Comparison of ENCODE assay signal across 20 cellular contexts in genomic region chr1:228000836-228001563, GRCh38. TPM values are rescaled to one million over a fixed set of nuclear protein-coding genes. Genes with fewer than 3 reads are reported as not detected.
DNase-seq lines count a peak whose midpoint lies in the region; ATAC-seq, FAIRE-seq and TF ChIP-seq lines count a peak whose summit lies in the region.
"Had no signal": no experiment of that assay in that cellular context is flagged by ENCODE, and none has a peak within 500 bp of the region (broad histone marks: within the 10 kb centered on the region; RNA-seq: fewer than 3 reads in every experiment).

No MANE protein-coding gene starts in this region.

- peaks cover 3 to 44% of the 10 kb centered on the region in 2 donors for H3K27me3 ChIP-seq in breast epithelium
- peaks cover 5 to 28% of the 10 kb centered on the region in 2 donors for H3K27me3 ChIP-seq in small intestine (ENCODE audit: control insufficient read depth in 2 of 2, insufficient read depth in 2 of 2, low read length in 2 of 2)

- H3K4me3 ChIP-seq in breast epithelium (no peak overlapping the region), small intestine (ENCODE audit: low read depth in 1 of 2, low read length in 2 of 2) (no peak overlapping the region)
- H3K4me3 ChIP-seq: Peyer's patch had no signal

- FAIRE-seq in small intestine (lab: Jason Lieb, UNC) = no peak
- FAIRE-seq: H54 had no signal

- H3K27ac ChIP-seq in breast epithelium (no peak overlapping the region), small intestine (ENCODE audit: low read depth in 1 of 2, low read length in 1 of 2) (no peak overlapping the region)
- H3K27ac ChIP-seq: KMS-11, Peyer's patch had no signal

- peaks cover 20% of the 10 kb centered on the region for H3K4me1 Mint-ChIP-seq in MCF 10A (ENCODE audit: insufficient read depth, unreplicated experiment)
- H3K4me1 Mint-ChIP-seq in activated CD4-positive, alpha-beta memory T cell treated with anti-CD3 and anti-CD28 coated beads for 36 hours (ENCODE audit: low read depth) = no peaks in the 10 kb centered on the region
- H3K4me1 Mint-ChIP-seq: CD4-positive, CD25-positive, alpha-beta regulatory T cell had no signal

- H3K36me3 ChIP-seq in breast epithelium (no peaks in the 10 kb centered on the region), small intestine (ENCODE audit: control insufficient read depth in 2 of 2, insufficient read depth in 2 of 2, low read length in 2 of 2) (no peaks in the 10 kb centered on the region)
- H3K36me3 ChIP-seq: Peyer's patch had no signal

- no peaks in the 10 kb centered on the region for H3K4me1 ChIP-seq in breast epithelium
- no peaks in the 10 kb centered on the region for H3K4me1 ChIP-seq in small intestine (ENCODE audit: control insufficient read depth in 2 of 2, insufficient read depth in 1 of 2, low read depth in 1 of 2, low read length in 1 of 2)
- H3K4me1 ChIP-seq: Peyer's patch had no signal

- DNase-seq in breast epithelium (ENCODE audit: low spot score in 2 of 2) = peak; percentile 10 to 33
- no peak for DNase-seq in MCF 10A (ENCODE audit: unreplicated experiment)
- DNase-seq in activated CD4-positive, alpha-beta memory T cell treated with anti-CD3 and anti-CD28 coated beads for 36 hours = peak; percentile 5
- DNase-seq in islet precursor cell = peak; percentile 40
- peak; percentile 9 for DNase-seq in stimulated activated CD8-positive, alpha-beta memory T cell treated with anti-CD3 and anti-CD28 coated beads, Interleukin-4, amount 100 ng/mL, for 48 hours
- DNase-seq in small intestine = no peak
- DNase-seq in activated CD4-positive, alpha-beta T cell treated with anti-CD3 and anti-CD28 coated beads for 4 hours = no peak
- DNase-seq: ACHN; CD4-positive, CD25-positive, alpha-beta regulatory T cell; DMS79; HFFc6; NCI-H1092; NCI-H2227 treated with DMSO at 0.1 percent for 48 hours; NCI-H524; Right ventricle myocardium superior had no signal

- H3K27me3 Mint-ChIP-seq in MCF 10A (ENCODE audit: insufficient read depth, unreplicated experiment) = peaks cover 18% of the 10 kb centered on the region
- H3K27me3 Mint-ChIP-seq in activated CD4-positive, alpha-beta memory T cell treated with anti-CD3 and anti-CD28 coated beads for 36 hours = peaks cover 37% of the 10 kb centered on the region

- peaks cover 4% of the 10 kb centered on the region for H3K36me3 Mint-ChIP-seq in MCF 10A (ENCODE audit: insufficient read depth, unreplicated experiment)
- H3K36me3 Mint-ChIP-seq in activated CD4-positive, alpha-beta memory T cell treated with anti-CD3 and anti-CD28 coated beads for 36 hours = no peaks in the 10 kb centered on the region

- H3K27ac Mint-ChIP-seq in MCF 10A (ENCODE audit: low read depth, unreplicated experiment) = no peak overlapping the region
- no peak overlapping the region for H3K27ac Mint-ChIP-seq in activated CD4-positive, alpha-beta memory T cell treated with anti-CD3 and anti-CD28 coated beads for 36 hours
- H3K27ac Mint-ChIP-seq: HFFc6 had no signal

- POLR2A ChIA-PET in MCF 10A (lab: Yijun Ruan, JAX) = interaction anchor here (0.5 to 12.0 kb wide), 5 partner anchors 11 to 83 kb away, joined by 3 to 114 read pairs (median 19); partner anchors contain the start of gene ARF1
- POLR2A ChIA-PET in activated CD4-positive, alpha-beta memory T cell treated with anti-CD3 and anti-CD28 coated beads for 36 hours (lab: Charles Lee) = interaction anchor here (0.6 kb wide), 1 partner anchor 1265 kb away, joined by 3 read pairs; no protein-coding TSS in a partner anchor

- H3K9me3 ChIP-seq in breast epithelium (peaks cover 11 to 21% of the 10 kb centered on the region in 2 donors), small intestine (ENCODE audit: control insufficient read depth, low read depth) (no peaks in the 10 kb centered on the region)

- H3K4me3 Mint-ChIP-seq in MCF 10A (ENCODE audit: unreplicated experiment) = no peak overlapping the region
- H3K4me3 Mint-ChIP-seq in activated CD4-positive, alpha-beta memory T cell treated with anti-CD3 and anti-CD28 coated beads for 36 hours = no peak overlapping the region
- H3K4me3 Mint-ChIP-seq: HFFc6 had no signal

- intact Hi-C loops in breast epithelium (cut with DNase I; ENCODE audit: low total_unique reads) = loop anchor here (2.0 kb wide), 1 partner anchor 72 kb away; no protein-coding TSS in a partner anchor
- intact Hi-C loops in MCF 10A (cut with micrococcal nuclease) = no loop called here
- intact Hi-C loops in activated CD4-positive, alpha-beta memory T cell treated with anti-CD3 and anti-CD28 coated beads for 36 hours (cut with micrococcal nuclease) = loop anchor here (5.0 kb wide), 2 partner anchors 71 to 516 kb away; no protein-coding TSS in a partner anchor

- TF ChIP-seq CTCF in breast epithelium (IDR thresholded peaks at IDR 0.05) (no peak), MCF 10A (IDR thresholded peaks at IDR 0.05; ENCODE audit: unreplicated experiment) (no peak)

- WGBS in small intestine, 3 donors = 78 to 82% (median 82%) methylated on average over 13 of the region's 13 CpGs

- CTCF ChIA-PET in MCF 10A (lab: Yijun Ruan, JAX) = interaction anchor here (0.6 to 4.9 kb wide), 9 partner anchors 12 to 707 kb away, joined by 3 to 87 read pairs (median 23); no protein-coding TSS in a partner anchor
- CTCF ChIA-PET in activated CD4-positive, alpha-beta memory T cell treated with anti-CD3 and anti-CD28 coated beads for 36 hours (lab: Charles Lee) = interaction anchor here (0.6 to 1.1 kb wide), 2 partner anchors 99 to 130 kb away, joined by 4 read pairs; no protein-coding TSS in a partner anchor

- H3K9me3 Mint-ChIP-seq in MCF 10A (ENCODE audit: unreplicated experiment) = peaks cover 17% of the 10 kb centered on the region
- H3K9me3 Mint-ChIP-seq in activated CD4-positive, alpha-beta memory T cell treated with anti-CD3 and anti-CD28 coated beads for 36 hours = peaks cover 19% of the 10 kb centered on the region

- ATAC-seq in GM19035 (IDR thresholded peaks at IDR 0.05; ENCODE audit: unreplicated experiment) = no peak

- no peak for TF ChIP-seq POLR2A in breast epithelium (IDR thresholded peaks at IDR 0.05)

- BruUV-seq in MCF 10A (replicated peaks; lab: Mats Ljungman, UMichigan) = no TSS peak

RNA-seq across cellular contexts. Expression of gene WNT3A, which starts 5.8 kb away (rescaled TPM):
- total RNA-seq in breast epithelium = under 1 TPM in 1 of 3 donors, not detected in 2; 0.29 TPM
- 0.10 TPM in 1 of 2 replicates, not detected in the other for total RNA-seq in MCF 10A (2022)
- total RNA-seq in activated CD4-positive, alpha-beta memory T cell treated with anti-CD3 and anti-CD28 coated beads for 36 hours = not detected
- not detected for polyA plus RNA-seq in small intestine
- total RNA-seq: CD4-positive, CD25-positive, alpha-beta regulatory T cell; HFFc6; M059J; Peyer's patch; Right ventricle myocardium superior had no signal
- polyA plus RNA-seq: CD4-positive, CD25-positive, alpha-beta regulatory T cell had no signal

RNA-seq across cellular contexts. Expression of gene WNT9A, which starts 53.3 kb away (rescaled TPM):
- 1 to 10 TPM; 1.1 to 2.5 (median 1.3) TPM for total RNA-seq in breast epithelium
- 2.6 and 6.6 TPM in 2 replicates for total RNA-seq in MCF 10A (2022)
- under 1 TPM; 0.07 to 0.12 TPM for total RNA-seq in activated CD4-positive, alpha-beta memory T cell treated with anti-CD3 and anti-CD28 coated beads for 36 hours
- polyA plus RNA-seq in small intestine = 1 to 10 TPM in 1 of 3 donors, under 1 TPM in 2; 0.27 to 1.9 (median 0.45) TPM
- polyA plus RNA-seq: CD4-positive, CD25-positive, alpha-beta regulatory T cell had no signal

Comparison
In these comparisons a context has a peak if more than half of its experiments do, and no peak if none do; other contexts are left out.
1. DNase-seq: peak in breast epithelium (2 of 2), activated CD4-positive, alpha-beta memory T cell treated with anti-CD3 and anti-CD28 coated beads for 36 hours (single experiment), islet precursor cell (single experiment) and stimulated activated CD8-positive, alpha-beta memory T cell treated with anti-CD3 and anti-CD28 coated beads, Interleukin-4, amount 100 ng/mL, for 48 hours (single experiment); none in MCF 10A (single experiment), small intestine (single experiment) and activated CD4-positive, alpha-beta T cell treated with anti-CD3 and anti-CD28 coated beads for 4 hours (0 of 2).